Comparison of ENCODE assay signal across 8 cellular contexts in genomic region chr7:4724648-4725013, GRCh38. TPM values are rescaled to one million over a fixed set of nuclear protein-coding genes. Genes with fewer than 3 reads are reported as not detected.
DNase-seq lines count a peak whose midpoint lies in the region; ATAC-seq, FAIRE-seq and TF ChIP-seq lines count a peak whose summit lies in the region.

No MANE protein-coding gene starts in this region.

- DNase-seq in activated naive CD4-positive, alpha-beta T cell treated with anti-CD3 and anti-CD28 coated beads for 36 hours = no peak
- DNase-seq in activated naive CD4-positive, alpha-beta T cell treated with Interleukin-2 at 50 U/mL for 16 hours = no peak
- peak; percentile 72 for DNase-seq in HK-2 (ENCODE audit: unreplicated experiment)
- no peak for DNase-seq in brain microvascular endothelial cell
- DNase-seq in HepG2 (ENCODE audit: low spot score) = peak; percentile 58
- no peak for DNase-seq in upper lobe of right lung
- no peak for DNase-seq in GOT3 (lab: John Stamatoyannopoulos, UW)

- H3K79me2 ChIP-seq in HepG2 (ENCODE audit: insufficient read depth, low read length) = peaks cover 72% of the 10 kb centered on the region

- peaks cover 28% of the 10 kb centered on the region for H3K4me1 ChIP-seq in HepG2 (ENCODE audit: insufficient read depth, low read length)
- peaks cover 43% of the 10 kb centered on the region for H3K4me1 ChIP-seq in upper lobe of right lung

- no peak overlapping the region for H2AFZ ChIP-seq in HepG2 (ENCODE audit: low read length)

- TF ChIP-seq POLR2A in HepG2 (IDR thresholded peaks at IDR 0.05; ENCODE audit: insufficient read depth in 1 of 2, low read depth in 2 of 2, low read length in 2 of 2) = no peak

- POLR2A ChIA-PET in HepG2 (lab: Yijun Ruan, JAX) = interaction anchor here (0.8 to 2.5 kb wide), 9 partner anchors 8 to 83 kb away, joined by 3 to 11 read pairs (median 5); partner anchors contain the start of gene AP5Z1

- H3K4me1 Mint-ChIP-seq in activated naive CD4-positive, alpha-beta T cell treated with anti-CD3 and anti-CD28 coated beads for 36 hours (ENCODE audit: low read depth) = peaks cover 59% of the 10 kb centered on the region

- no peak for TF ChIP-seq EP300 in HepG2 (IDR thresholded peaks at IDR 0.05; ENCODE audit: low read depth in 2 of 2, low read length in 2 of 2)
- TF ChIP-seq EP300 in HepG2 (CRISPR knock-in tag; IDR thresholded peaks at IDR 0.05; ENCODE audit: borderline replicate concordance) = no peak

- H3K27ac ChIP-seq in brain microvascular endothelial cell (peak overlapping the region; percentile 95), HepG2 (ENCODE audit: extremely low read length, insufficient read depth, low read length) (peak overlapping the region; percentile 75), upper lobe of right lung (peak overlapping the region; percentile 95)

- H3K27me3 ChIP-seq in brain microvascular endothelial cell (replicated peaks) = no peaks in the 10 kb centered on the region
- H3K27me3 ChIP-seq in HepG2 (ENCODE audit: control insufficient read depth in 1 of 2, insufficient read depth in 2 of 2, low read length in 2 of 2) = no peaks in the 10 kb centered on the region
- H3K27me3 ChIP-seq in upper lobe of right lung = no peaks in the 10 kb centered on the region

- H3K9me3 ChIP-seq in HepG2 (ENCODE audit: low read length) = no peaks in the 10 kb centered on the region
- no peaks in the 10 kb centered on the region for H3K9me3 ChIP-seq in upper lobe of right lung

- in situ Hi-C loops in brain microvascular endothelial cell (cut with HindIII; ENCODE audit: low pct_ligation_motif_present, low sequenced_read_pairs) = no loop called here
- in situ Hi-C loops in HepG2 (cut with HindIII; ENCODE audit: extremely low pct_ligation_motif_present, low pct_unique_long_range_greater_than_20kb) = no loop called here

- intact Hi-C loops in activated naive CD4-positive, alpha-beta T cell treated with anti-CD3 and anti-CD28 coated beads for 36 hours (cut with micrococcal nuclease) = loop anchor here (1.0 kb wide), 1 partner anchor 40 kb away; no protein-coding TSS in a partner anchor
- intact Hi-C loops in HepG2 (cut with micrococcal nuclease; ENCODE audit: unreplicated experiment) = no loop called here
- intact Hi-C loops in upper lobe of right lung (cut with DNase I) = no loop called here

- ATAC-seq in HepG2 (peak; percentile 73), upper lobe of right lung (peak; percentile 5), HG02642 (IDR thresholded peaks at IDR 0.05; ENCODE audit: poor library complexity, unreplicated experiment) (no peak)

- H3K27ac Mint-ChIP-seq in activated naive CD4-positive, alpha-beta T cell treated with anti-CD3 and anti-CD28 coated beads for 36 hours = peak overlapping the region; percentile 41

- peak overlapping the region; percentile 73 for H3K9ac ChIP-seq in HepG2 (ENCODE audit: insufficient read depth, low read depth, low read length)

- TF ChIP-seq RAD21 in HepG2 (CRISPR knock-in tag; IDR thresholded peaks at IDR 0.05) = no peak

- H4K20me1 ChIP-seq in HepG2 (ENCODE audit: insufficient read depth, low read length) = peaks cover 44% of the 10 kb centered on the region; the same call in 1 of the 2 replicates

- H3K9me3 Mint-ChIP-seq in activated naive CD4-positive, alpha-beta T cell treated with anti-CD3 and anti-CD28 coated beads for 36 hours = no peaks in the 10 kb centered on the region

- H3K4me2 ChIP-seq in HepG2 (ENCODE audit: low read depth, low read length) = peak overlapping the region; percentile 95

- peak; percentile 29 for TF ChIP-seq CTCF in brain microvascular endothelial cell (IDR thresholded peaks at IDR 0.05; ENCODE audit: low read depth, low read length, missing control alignments)
- TF ChIP-seq CTCF in HepG2 (CRISPR knock-in tag; IDR thresholded peaks at IDR 0.05) = no peak
- no peak for TF ChIP-seq CTCF in upper lobe of right lung (IDR thresholded peaks at IDR 0.05)

- TSS peak; percentile 91 for BruUV-seq in HepG2 (replicated peaks; lab: Mats Ljungman, UMichigan)

- CTCF ChIA-PET in activated naive CD4-positive, alpha-beta T cell treated with anti-CD3 and anti-CD28 coated beads for 36 hours (lab: Charles Lee) = interaction anchor here (0.5 to 1.5 kb wide), 7 partner anchors 9 to 447 kb away, joined by 3 to 6 read pairs (median 4); no protein-coding TSS in a partner anchor
- CTCF ChIA-PET in HepG2 (lab: Yijun Ruan, JAX; ENCODE audit: low intra/inter-chr PET ratio, low total read pairs) = no interaction called here

- 0% methylated on average over 1 of the region's 6 CpGs for WGBS in HepG2 (ENCODE audit: low lambda C conversion rate)

- no peaks in the 10 kb centered on the region for H3K27me3 Mint-ChIP-seq in activated naive CD4-positive, alpha-beta T cell treated with anti-CD3 and anti-CD28 coated beads for 36 hours (ENCODE audit: low read depth)

- H3K4me3 Mint-ChIP-seq in activated naive CD4-positive, alpha-beta T cell treated with anti-CD3 and anti-CD28 coated beads for 36 hours = peak overlapping the region; percentile 78

- H3K4me3 ChIP-seq in brain microvascular endothelial cell (ENCODE audit: low read depth, low read length) (peak overlapping the region; percentile 61), HepG2 (replicated peaks in 1 of 3; ENCODE audit: insufficient read depth in 1 of 3, low read depth in 2 of 3, low read length in 3 of 3) (peak overlapping the region; percentile 65 to 74 (median 71)), upper lobe of right lung (peak overlapping the region; percentile 60)

- peaks cover 6% of the 10 kb centered on the region for H3K36me3 Mint-ChIP-seq in activated naive CD4-positive, alpha-beta T cell treated with anti-CD3 and anti-CD28 coated beads for 36 hours (ENCODE audit: low read depth)

- H3K36me3 ChIP-seq in brain microvascular endothelial cell (replicated peaks) (peaks cover 12% of the 10 kb centered on the region), HepG2 (replicated peaks in 1 of 2; ENCODE audit: control insufficient read depth in 1 of 2, insufficient read depth in 2 of 2, low read length in 2 of 2) (peaks cover 8 to 32% of the 10 kb centered on the region in 2 experiments; a peak in 4 of 5 replicates), upper lobe of right lung (peaks cover 17% of the 10 kb centered on the region)

- FAIRE-seq in HepG2 (lab: Jason Lieb, UNC) = peak; percentile 57

RNA-seq across cellular contexts. Expression of gene FOXK1, which starts 42.5 kb away (rescaled TPM):
- 10 to 100 TPM; 35.0 to 35.4 TPM for total RNA-seq in activated naive CD4-positive, alpha-beta T cell treated with anti-CD3 and anti-CD28 coated beads for 36 hours
- total RNA-seq in HepG2 (2016; rRNA removed; fragmentation: Illumina TruSeq; extraction: Trizol) = 8.8 and 9.7 TPM in 2 replicates
- total RNA-seq in HepG2 (2016; cell fraction: cytosol; rRNA removed; fragmentation: Illumina TruSeq; extraction: Trizol; ENCODE audit: low read depth) = 20.0 and 23.4 TPM in 2 replicates
- 7.9 and 8.8 TPM in 2 replicates for total RNA-seq in HepG2 (2016; cell fraction: insoluble cytoplasmic fraction; rRNA removed; fragmentation: Illumina TruSeq; extraction: Trizol)
- total RNA-seq in HepG2 (2016; cell fraction: membrane; rRNA removed; fragmentation: Illumina TruSeq; extraction: Trizol) = 8.0 and 8.3 TPM in 2 replicates
- total RNA-seq in HepG2 (2016; cell fraction: nucleus; rRNA removed; fragmentation: Illumina TruSeq; extraction: Trizol) = 9.2 and 12.0 TPM in 2 replicates
- polyA plus RNA-seq in HepG2 (2011; rRNA removed) = 4.6 and 4.7 TPM in 2 replicates
- polyA plus RNA-seq in HepG2 (2011; cell fraction: cytosol; rRNA removed) = 1.7 and 2.8 TPM in 2 replicates
- 17.7 and 24.7 TPM in 2 replicates for polyA plus RNA-seq in HepG2 (2011; cell fraction: nucleus; rRNA removed)
- 4.4 and 4.8 TPM in 2 replicates for polyA plus RNA-seq in HepG2 (2012)
- polyA plus RNA-seq in HepG2 (2016; cell fraction: cytosol; fragmentation: Illumina TruSeq; extraction: Trizol; ENCODE audit: low read depth) = 0.55 and 0.96 TPM in 2 replicates
- polyA plus RNA-seq in HepG2 (2016; cell fraction: insoluble cytoplasmic fraction; fragmentation: Illumina TruSeq; extraction: Trizol; ENCODE audit: low read depth) = 3.9 and 5.8 TPM in 2 replicates
- polyA plus RNA-seq in HepG2 (2016; cell fraction: membrane; fragmentation: Illumina TruSeq; extraction: Trizol; ENCODE audit: low read depth) = 0.41 and 0.84 TPM in 2 replicates
- 15.3 and 17.1 TPM in 2 replicates for polyA plus RNA-seq in HepG2 (2016; cell fraction: nucleus; fragmentation: Illumina TruSeq; extraction: Trizol; ENCODE audit: insufficient read depth, low read depth)
- 16.6 and 23.1 TPM in 2 replicates for polyA minus RNA-seq in HepG2 (2011; rRNA and poly(A)+ RNA removed; ENCODE audit: low replicate concordance)
- 12.9 and 14.4 TPM in 2 replicates for polyA minus RNA-seq in HepG2 (2011; cell fraction: cytosol; rRNA and poly(A)+ RNA removed)
- 16.2 and 17.8 TPM in 2 replicates for polyA minus RNA-seq in HepG2 (2011; cell fraction: nucleus; rRNA and poly(A)+ RNA removed)
- 33.3 TPM for total RNA-seq in upper lobe of right lung

RNA-seq across cellular contexts. Expression of gene AP5Z1, which starts 50.8 kb away (rescaled TPM):
- 10 to 100 TPM; 15.3 to 18.1 TPM for total RNA-seq in activated naive CD4-positive, alpha-beta T cell treated with anti-CD3 and anti-CD28 coated beads for 36 hours
- 7.4 and 15.1 TPM in 2 replicates for total RNA-seq in HepG2 (2016; rRNA removed; fragmentation: Illumina TruSeq; extraction: Trizol)
- total RNA-seq in HepG2 (2016; cell fraction: cytosol; rRNA removed; fragmentation: Illumina TruSeq; extraction: Trizol; ENCODE audit: low read depth) = 3.5 and 6.4 TPM in 2 replicates
- total RNA-seq in HepG2 (2016; cell fraction: insoluble cytoplasmic fraction; rRNA removed; fragmentation: Illumina TruSeq; extraction: Trizol) = 7.5 and 15.3 TPM in 2 replicates
- total RNA-seq in HepG2 (2016; cell fraction: membrane; rRNA removed; fragmentation: Illumina TruSeq; extraction: Trizol) = 4.1 and 5.0 TPM in 2 replicates
- total RNA-seq in HepG2 (2016; cell fraction: nucleus; rRNA removed; fragmentation: Illumina TruSeq; extraction: Trizol) = 18.0 and 18.9 TPM in 2 replicates
- 9.3 and 16.0 TPM in 2 replicates for polyA plus RNA-seq in HepG2 (2011; rRNA removed)
- 3.8 and 7.7 TPM in 2 replicates for polyA plus RNA-seq in HepG2 (2011; cell fraction: cytosol; rRNA removed)
- polyA plus RNA-seq in HepG2 (2011; cell fraction: nucleus; rRNA removed) = 83.4 and 101 TPM in 2 replicates
- 5.9 and 7.4 TPM in 2 replicates for polyA plus RNA-seq in HepG2 (2012)
- 1.8 and 2.1 TPM in 2 replicates for polyA plus RNA-seq in HepG2 (2016; cell fraction: cytosol; fragmentation: Illumina TruSeq; extraction: Trizol; ENCODE audit: low read depth)
- polyA plus RNA-seq in HepG2 (2016; cell fraction: insoluble cytoplasmic fraction; fragmentation: Illumina TruSeq; extraction: Trizol; ENCODE audit: low read depth) = 7.7 and 9.3 TPM in 2 replicates
- 3.1 and 4.0 TPM in 2 replicates for polyA plus RNA-seq in HepG2 (2016; cell fraction: membrane; fragmentation: Illumina TruSeq; extraction: Trizol; ENCODE audit: low read depth)
- polyA plus RNA-seq in HepG2 (2016; cell fraction: nucleus; fragmentation: Illumina TruSeq; extraction: Trizol; ENCODE audit: insufficient read depth, low read depth) = 42.6 and 43.4 TPM in 2 replicates
- 14.8 and 17.9 TPM in 2 replicates for polyA minus RNA-seq in HepG2 (2011; rRNA and poly(A)+ RNA removed; ENCODE audit: low replicate concordance)
- polyA minus RNA-seq in HepG2 (2011; cell fraction: cytosol; rRNA and poly(A)+ RNA removed) = 6.2 and 7.0 TPM in 2 replicates
- polyA minus RNA-seq in HepG2 (2011; cell fraction: nucleus; rRNA and poly(A)+ RNA removed) = 28.0 and 28.3 TPM in 2 replicates
- 48.9 TPM for total RNA-seq in upper lobe of right lung

Comparison
In these comparisons a context has a peak if more than half of its experiments do, and no peak if none do; other contexts are left out.
1. DNase-seq: peak in HK-2 (single experiment) and HepG2 (single experiment); none in activated naive CD4-positive, alpha-beta T cell treated with anti-CD3 and anti-CD28 coated beads for 36 hours (single experiment), activated naive CD4-positive, alpha-beta T cell treated with Interleukin-2 at 50 U/mL for 16 hours (single experiment), brain microvascular endothelial cell (single experiment), upper lobe of right lung (single experiment) and GOT3 (single experiment).
2. Peak in every context shown above with its lines, with median percentiles within 50 percentile points of each other: H3K27ac ChIP-seq and H3K4me3 ChIP-seq.